30 cellular contexts compared by ENCODE assay signal in genomic region chr3:111570404-111571030, GRCh38. TPM values are rescaled to one million over a fixed set of nuclear protein-coding genes. Genes with fewer than 3 reads are reported as not detected.
DNase-seq lines count a peak whose midpoint lies in the region; ATAC-seq and TF ChIP-seq lines count a peak whose summit lies in the region.
"Had no signal": no experiment of that assay in that cellular context is flagged by ENCODE, and none has a peak within 500 bp of the region (broad histone marks: within the 10 kb centered on the region; RNA-seq: fewer than 3 reads in every experiment).

No MANE protein-coding gene starts in this region.

- no peak overlapping the region for H3K4me3 Mint-ChIP-seq in T-helper 1 cell treated with Interleukin-12 subunit alpha and Interleukin-12 subunit beta and Interleukin-4 antibody, amounts not matched to agents 30 μg/mL and 1 μg/mL, for 36 hours
- H3K4me3 Mint-ChIP-seq in activated naive CD8-positive, alpha-beta T cell treated with anti-CD3 and anti-CD28 coated beads for 36 hours: no peak overlapping the region
- no peak overlapping the region for H3K4me3 Mint-ChIP-seq in immature natural killer cell
- H3K4me3 Mint-ChIP-seq: activated CD4-positive, alpha-beta memory T cell treated with anti-CD3 and anti-CD28 coated beads, Interleukin-2, amount 10 ng/mL, durations not matched to agents 7 days and 5 days; T-cell had no signal

- H4K20me1 ChIP-seq in HCT116 (ENCODE audit: insufficient read depth): no peaks in the 10 kb centered on the region

- H3K9me2 ChIP-seq in HCT116 (ENCODE audit: insufficient read depth): no peaks in the 10 kb centered on the region

- POLR2A ChIA-PET in HCT116 (lab: Charles Lee): no interaction called here

- H3K27ac ChIP-seq in HCT116 (ENCODE audit: low read depth, low read length): no peak overlapping the region
- H3K27ac ChIP-seq: 22Rv1, epithelial cell of prostate, KMS-11, tibial nerve had no signal

- H3K9me3 ChIP-seq in HCT116 (ENCODE audit: control insufficient read depth in 1 of 2, insufficient read depth in 1 of 2, low read depth in 1 of 2, low read length in 2 of 2): no peaks in the 10 kb centered on the region
- H3K9me3 ChIP-seq: MG63, tibial nerve had no signal

- H3K27me3 Mint-ChIP-seq in T-helper 1 cell treated with Interleukin-12 subunit alpha and Interleukin-12 subunit beta and Interleukin-4 antibody, amounts not matched to agents 30 μg/mL and 1 μg/mL, for 36 hours (ENCODE audit: low read depth): no peaks in the 10 kb centered on the region
- H3K27me3 Mint-ChIP-seq in activated naive CD8-positive, alpha-beta T cell treated with anti-CD3 and anti-CD28 coated beads for 36 hours: no peaks in the 10 kb centered on the region
- H3K27me3 Mint-ChIP-seq in immature natural killer cell (ENCODE audit: low read depth in 3 of 3): no peaks in the 10 kb centered on the region
- H3K27me3 Mint-ChIP-seq: activated CD4-positive, alpha-beta memory T cell treated with anti-CD3 and anti-CD28 coated beads, Interleukin-2, amount 10 ng/mL, durations not matched to agents 7 days and 5 days; T-cell had no signal

- DNase-seq in T-helper 1 cell (no peak), HCT116 (ENCODE audit: low read depth, low spot score) (no peak), immature natural killer cell (no peak)
- DNase-seq in activated naive CD8-positive, alpha-beta T cell treated with anti-CD3 and anti-CD28 coated beads for 36 hours: no peak
- no peak for DNase-seq in activated effector memory CD4-positive, alpha-beta T cell treated with anti-CD3 and anti-CD28 coated beads, Interleukin-2, amount 50 U/mL, for 16 hours
- DNase-seq: activated CD4-positive, alpha-beta memory T cell treated with anti-CD3 and anti-CD28 coated beads, Interleukin-2, amount 10 ng/mL, durations not matched to agents 7 days and 5 days; activated CD4-positive, CD25-positive, alpha-beta regulatory T cell; activated naive CD4-positive, alpha-beta T cell; activated T-cell treated with anti-CD3 and anti-CD28 coated beads for 4 hours; amygdala; C1 segment of cervical spinal cord; GDM1; hippocampal formation; left colon; mammary epithelial cell; MG63; NCI-H1105 treated with DMSO at 0.1 percent for 48 hours; NCI-H187 treated with DMSO at 0.1 percent for 48 hours; NCI-H526; stimulated activated CD4-positive, alpha-beta T cell treated with anti-CD3 and anti-CD28 coated beads, Interleukin-4, amount 100 ng/mL, for 1 hour; T-cell had no signal

- no peak overlapping the region for H3K9ac ChIP-seq in HCT116 (ENCODE audit: low read length)
- H3K9ac ChIP-seq: KMS-11 had no signal

- peak overlapping the region; percentile 47 for H3K27ac Mint-ChIP-seq in T-helper 1 cell treated with Interleukin-12 subunit alpha and Interleukin-12 subunit beta and Interleukin-4 antibody, amounts not matched to agents 30 μg/mL and 1 μg/mL, for 36 hours
- H3K27ac Mint-ChIP-seq in activated naive CD8-positive, alpha-beta T cell treated with anti-CD3 and anti-CD28 coated beads for 36 hours: peak overlapping the region; percentile 29
- peak overlapping the region in 4 of 6 donors; percentile 22 to 69 (median 45) for H3K27ac Mint-ChIP-seq in immature natural killer cell
- H3K27ac Mint-ChIP-seq: activated CD4-positive, alpha-beta memory T cell treated with anti-CD3 and anti-CD28 coated beads, Interleukin-2, amount 10 ng/mL, durations not matched to agents 7 days and 5 days had no signal

- no peaks in the 10 kb centered on the region for H3K36me3 ChIP-seq in HCT116 (ENCODE audit: control insufficient read depth in 1 of 2, insufficient read depth in 2 of 2, low read length in 2 of 2)
- H3K36me3 ChIP-seq: MG63, tibial nerve had no signal

- no peak overlapping the region for H3K4me2 ChIP-seq in HCT116 (ENCODE audit: low read length)
- H3K4me2 ChIP-seq: KMS-11 had no signal

- H3K4me1 ChIP-seq in HCT116 (ENCODE audit: control insufficient read depth in 1 of 2, insufficient read depth in 2 of 2, low read length in 2 of 2): peaks cover 8 to 10% of the 10 kb centered on the region in 2 experiments
- H3K4me1 ChIP-seq: tibial nerve had no signal

- no TSS peak for BruUV-seq in HCT116 (replicated peaks; lab: Mats Ljungman, UMichigan)

- TF ChIP-seq CTCF in HCT116 (IDR thresholded peaks at IDR 0.05 in 2 of 3, conservative IDR thresholded peaks at IDR 0.05 in 1 of 3; ENCODE audit: borderline replicate concordance in 1 of 3, insufficient read depth in 1 of 3, low read depth in 2 of 3, low read length in 2 of 3): no peak; a peak in 1 of 6 replicates

- no peak overlapping the region for H3K4me3 ChIP-seq in HCT116 (replicated peaks in 1 of 2; ENCODE audit: low read depth in 1 of 2, low read length in 2 of 2)
- H3K4me3 ChIP-seq: MG63, tibial nerve had no signal

- H3K9me3 Mint-ChIP-seq in T-helper 1 cell treated with Interleukin-12 subunit alpha and Interleukin-12 subunit beta and Interleukin-4 antibody, amounts not matched to agents 30 μg/mL and 1 μg/mL, for 36 hours: no peaks in the 10 kb centered on the region
- H3K9me3 Mint-ChIP-seq in activated naive CD8-positive, alpha-beta T cell treated with anti-CD3 and anti-CD28 coated beads for 36 hours: peaks cover 4% of the 10 kb centered on the region
- no peaks in the 10 kb centered on the region for H3K9me3 Mint-ChIP-seq in immature natural killer cell
- H3K9me3 Mint-ChIP-seq: activated CD4-positive, alpha-beta memory T cell treated with anti-CD3 and anti-CD28 coated beads, Interleukin-2, amount 10 ng/mL, durations not matched to agents 7 days and 5 days; T-cell had no signal

- TF ChIP-seq RAD21 in HCT116 (IDR thresholded peaks at IDR 0.05; ENCODE audit: low read depth): no peak

- CTCF ChIA-PET in HCT116 (lab: Charles Lee): no interaction called here

- RAD21 ChIA-PET in HCT116 (lab: Charles Lee; ENCODE audit: low non-redundant PET in 1 of 2, low total read pairs in 2 of 2, uncharacterized antibody in 2 of 2, unreplicated experiment in 2 of 2): no interaction called here

- peaks cover 46% of the 10 kb centered on the region for H3K36me3 Mint-ChIP-seq in T-helper 1 cell treated with Interleukin-12 subunit alpha and Interleukin-12 subunit beta and Interleukin-4 antibody, amounts not matched to agents 30 μg/mL and 1 μg/mL, for 36 hours (ENCODE audit: low read depth)
- peaks cover 58% of the 10 kb centered on the region for H3K36me3 Mint-ChIP-seq in activated naive CD8-positive, alpha-beta T cell treated with anti-CD3 and anti-CD28 coated beads for 36 hours
- H3K36me3 Mint-ChIP-seq in immature natural killer cell: peaks cover 8 to 35% (median 11%) of the 10 kb centered on the region in 3 donors

- H3K27me3 ChIP-seq in HCT116 (ENCODE audit: insufficient read depth, low read length): no peaks in the 10 kb centered on the region
- H3K27me3 ChIP-seq: MG63, tibial nerve had no signal

- no peaks in the 10 kb centered on the region for H3K79me2 ChIP-seq in HCT116 (ENCODE audit: insufficient read depth, low read length)

- ATAC-seq in HCT116 (peak; percentile 62), HG03025 (IDR thresholded peaks at IDR 0.05; ENCODE audit: low FRiP score, unreplicated experiment) (no peak), GM21447 (IDR thresholded peaks at IDR 0.05; ENCODE audit: unreplicated experiment) (no peak)
- ATAC-seq: left colon had no signal

- H3K4me1 Mint-ChIP-seq in T-helper 1 cell treated with Interleukin-12 subunit alpha and Interleukin-12 subunit beta and Interleukin-4 antibody, amounts not matched to agents 30 μg/mL and 1 μg/mL, for 36 hours (ENCODE audit: low read depth): peaks cover 43% of the 10 kb centered on the region
- peaks cover 66% of the 10 kb centered on the region for H3K4me1 Mint-ChIP-seq in activated naive CD8-positive, alpha-beta T cell treated with anti-CD3 and anti-CD28 coated beads for 36 hours
- peaks cover 39 to 68% of the 10 kb centered on the region in 2 donors for H3K4me1 Mint-ChIP-seq in immature natural killer cell

- no peak for TF ChIP-seq POLR2A in HCT116 (IDR thresholded peaks at IDR 0.05; ENCODE audit: borderline replicate concordance, extremely low read depth, insufficient read depth, insufficient read length)

- H2AFZ ChIP-seq in HCT116 (ENCODE audit: low read depth, low read length, poor library complexity, severe bottlenecking): no peak overlapping the region

- intact Hi-C loops in HCT116 (cut with micrococcal nuclease): loop anchor here (10.0 kb wide), 1 partner anchor 404 kb away; the partner anchor contains the start of gene ABHD10

TF ChIP-seq in HCT116, 20 proteins besides CTCF, POLR2A, EP300 and RAD21:
- TF ChIP-seq SP1 (IDR thresholded peaks at IDR 0.05; ENCODE audit: low read depth) (no peak), ZNF274 (IDR thresholded peaks at IDR 0.05; ENCODE audit: low read depth, low read length) (no peak)

RNA-seq across cellular contexts. Expression of gene ZBED2, which starts 24.6 kb away (rescaled TPM):
- total RNA-seq in HCT116 (2021; ENCODE audit: unreplicated experiment): 16.1 TPM
- polyA plus RNA-seq in HCT116 (2012): 3.9 and 5.6 TPM in 2 replicates
- 100 to 1,000 TPM; 122 to 123 TPM for total RNA-seq in activated naive CD8-positive, alpha-beta T cell treated with anti-CD3 and anti-CD28 coated beads for 36 hours
- polyA plus RNA-seq in immature natural killer cell: under 1 TPM in 1 of 3 donors, not detected in 2; 0.50 TPM
- total RNA-seq: left colon, osteocyte, tibial nerve had no signal
- polyA plus RNA-seq: neural cell had no signal

RNA-seq across cellular contexts. Expression of gene CD96, which starts 28.5 kb away (rescaled TPM):
- total RNA-seq in HCT116 (2021; ENCODE audit: unreplicated experiment): 0.42 TPM
- 0.16 and 0.35 TPM in 2 replicates for polyA plus RNA-seq in HCT116 (2012)
- total RNA-seq in activated naive CD8-positive, alpha-beta T cell treated with anti-CD3 and anti-CD28 coated beads for 36 hours: 10 to 100 TPM; 70.3 to 74.8 TPM
- 100 to 1,000 TPM; 206 to 251 (median 217) TPM for polyA plus RNA-seq in immature natural killer cell
- total RNA-seq: osteocyte had no signal
- polyA plus RNA-seq: neural cell had no signal

Comparison
In these comparisons a context has a peak if more than half of its experiments do, and no peak if none do; other contexts are left out.
1. RNA of gene CD96, which starts 28.5 kb away (total RNA-seq): 70.3 to 74.8 TPM in activated naive CD8-positive, alpha-beta T cell treated with anti-CD3 and anti-CD28 coated beads for 36 hours; 0.42 TPM in HCT116 (single experiment); every median in the first group is over 10 times any median in the second.
2. Peak in every context shown above with its lines, with median percentiles within 50 percentile points of each other: H3K27ac Mint-ChIP-seq.